ENCODE assay signal across 21 cellular contexts in the genomic region with DNA sequence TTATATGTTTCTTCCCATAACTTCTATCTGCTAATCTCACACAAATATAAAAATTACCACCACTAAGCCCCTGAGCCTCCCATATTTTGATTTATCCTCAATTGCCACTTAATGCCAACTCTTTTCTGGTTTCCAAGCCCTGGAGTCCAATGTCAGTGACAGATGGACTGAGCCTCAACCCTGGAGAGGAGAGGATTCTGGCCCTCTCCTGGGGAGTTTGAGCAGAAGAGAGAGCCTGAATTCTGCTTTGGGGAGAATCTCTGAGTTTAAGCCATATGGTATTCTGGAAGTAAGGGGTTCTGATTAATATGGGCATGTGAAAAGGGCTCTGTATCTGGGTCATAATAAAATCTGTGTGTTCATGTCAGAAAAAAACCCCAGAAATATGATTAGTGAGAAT. TPM values are rescaled to one million over a fixed set of nuclear protein-coding genes. Genes with fewer than 3 reads are reported as not detected.
DNase-seq lines count a peak whose midpoint lies in the region; ATAC-seq lines count a peak whose summit lies in the region.
"Had no signal": no experiment of that assay in that cellular context is flagged by ENCODE, and none has a peak within 500 bp of the region (broad histone marks: within the 10 kb centered on the region; RNA-seq: fewer than 3 reads in every experiment).

No MANE protein-coding gene starts in this region.

- H3K4me3 Mint-ChIP-seq in activated naive CD8-positive, alpha-beta T cell treated with anti-CD3 and anti-CD28 coated beads, Interleukin-2, amount 50 U/mL, for 24 hours = no peak overlapping the region
- H3K4me3 Mint-ChIP-seq: CD4-positive, CD25-positive, alpha-beta regulatory T cell; CD8-positive, alpha-beta memory T cell; IgD-negative memory B cell had no signal

- no peaks in the 10 kb centered on the region for H3K9me3 Mint-ChIP-seq in activated naive CD8-positive, alpha-beta T cell treated with anti-CD3 and anti-CD28 coated beads, Interleukin-2, amount 50 U/mL, for 24 hours
- H3K9me3 Mint-ChIP-seq: CD4-positive, CD25-positive, alpha-beta regulatory T cell; CD8-positive, alpha-beta memory T cell; IgD-negative memory B cell had no signal

- no peak overlapping the region for H3K27ac Mint-ChIP-seq in activated naive CD8-positive, alpha-beta T cell treated with anti-CD3 and anti-CD28 coated beads, Interleukin-2, amount 50 U/mL, for 24 hours
- H3K27ac Mint-ChIP-seq: CD8-positive, alpha-beta memory T cell; IgD-negative memory B cell had no signal

- no peaks in the 10 kb centered on the region for H3K4me1 Mint-ChIP-seq in activated naive CD8-positive, alpha-beta T cell treated with anti-CD3 and anti-CD28 coated beads, Interleukin-2, amount 50 U/mL, for 24 hours
- H3K4me1 Mint-ChIP-seq: CD4-positive, CD25-positive, alpha-beta regulatory T cell; CD8-positive, alpha-beta memory T cell had no signal

- peaks cover 40% of the 10 kb centered on the region for H3K27me3 Mint-ChIP-seq in activated naive CD8-positive, alpha-beta T cell treated with anti-CD3 and anti-CD28 coated beads, Interleukin-2, amount 50 U/mL, for 24 hours

- H3K36me3 Mint-ChIP-seq in activated naive CD8-positive, alpha-beta T cell treated with anti-CD3 and anti-CD28 coated beads, Interleukin-2, amount 50 U/mL, for 24 hours (ENCODE audit: low read depth) = no peaks in the 10 kb centered on the region
- H3K36me3 Mint-ChIP-seq: CD4-positive, CD25-positive, alpha-beta regulatory T cell had no signal

- DNase-seq in NCI-H82 (lab: John Stamatoyannopoulos, UW) (peak; percentile 41), NCI-H82 treated with DMSO at 0.1 percent for 48 hours (lab: John Stamatoyannopoulos, UW; ENCODE audit: unreplicated experiment) (no peak), NCI-H524 treated with DMSO at 0.1 percent for 48 hours (lab: John Stamatoyannopoulos, UW) (peak; percentile 82), cerebellum (ENCODE audit: low spot score) (peak; percentile 76), NCI-H345 (lab: John Stamatoyannopoulos, UW) (no peak)
- DNase-seq in activated naive CD8-positive, alpha-beta T cell treated with anti-CD3 and anti-CD28 coated beads, Interleukin-2, amount 50 U/mL, for 24 hours = no peak
- DNase-seq: BE2C; CD4-positive, CD25-positive, alpha-beta regulatory T cell; CD8-positive, alpha-beta memory T cell; COR-L47; DMS153; DMS79; GF-D8; GOT3; H7 had no signal

- no peak for ATAC-seq in HG02678 (IDR thresholded peaks at IDR 0.05; ENCODE audit: unreplicated experiment)
- no peak for ATAC-seq in activated naive CD8-positive, alpha-beta T cell treated with anti-CD3 and anti-CD28 coated beads, Interleukin-2, amount 50 U/mL, for 24 hours
- ATAC-seq: HCT116, HepG2 had no signal

RNA-seq across cellular contexts. Expression of gene CADM3, which starts 8.5 kb away (rescaled TPM):
- 100 TPM for total RNA-seq in cerebellum
- total RNA-seq: CD4-positive, CD25-positive, alpha-beta regulatory T cell; CD8-positive, alpha-beta memory T cell; HepG2 had no signal

RNA-seq across cellular contexts. Expression of gene ACKR1, which starts 24.8 kb away (rescaled TPM):
- total RNA-seq in cerebellum = 4.2 TPM
- total RNA-seq: A172; CD4-positive, CD25-positive, alpha-beta regulatory T cell; CD8-positive, alpha-beta memory T cell; Daoy; H7; HepG2 had no signal

Comparison
In these comparisons a context has a peak if more than half of its experiments do, and no peak if none do; other contexts are left out.
1. DNase-seq: peak in NCI-H82 (single experiment), NCI-H524 treated with DMSO at 0.1 percent for 48 hours (single experiment) and cerebellum (single experiment); none in NCI-H82 treated with DMSO at 0.1 percent for 48 hours (single experiment), NCI-H345 (single experiment) and activated naive CD8-positive, alpha-beta T cell treated with anti-CD3 and anti-CD28 coated beads, Interleukin-2, amount 50 U/mL, for 24 hours (single experiment).